Comparison of ENCODE assay signal across 18 cellular contexts in the genomic region with DNA sequence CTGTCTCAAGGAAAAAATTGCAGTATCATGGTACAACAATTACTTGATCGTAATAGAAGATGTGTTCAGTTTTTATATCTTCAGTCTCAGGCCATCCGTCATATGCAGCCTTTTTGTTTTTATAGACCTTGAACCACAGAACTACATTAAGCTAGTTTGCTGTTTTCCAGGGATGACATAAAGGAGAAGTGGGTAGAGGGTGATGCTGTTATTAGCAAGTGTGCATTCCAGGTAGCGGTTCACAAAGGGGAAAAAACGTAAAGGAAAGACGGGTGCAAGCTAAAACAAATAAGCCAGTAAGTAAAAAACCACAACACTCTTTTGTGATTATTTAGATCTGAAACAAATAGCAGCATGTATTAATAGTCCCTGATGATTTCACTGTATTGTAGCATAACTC.
A peak's percentile ranks its signal among the peaks of the same experiment; 100 is the strongest.
DNase-seq lines count a peak whose midpoint lies in the region; ATAC-seq, FAIRE-seq and TF ChIP-seq lines count a peak whose summit lies in the region.
"Had no signal": no experiment of that assay in that cellular context is flagged by ENCODE, and none has a peak within 500 bp of the region (broad histone marks: within the 10 kb centered on the region; RNA-seq: fewer than 3 reads in every experiment).

No MANE protein-coding gene starts in this region.

- WGBS in GM12878 (ENCODE audit: insufficient coverage, insufficient replicate concordance, low lambda C conversion rate, missing lambda C conversion rate), result 71% methylated on average over 5 of the region's 5 CpGs
- WGBS in trophoblast cell (ENCODE audit: extremely low coverage, insufficient coverage, insufficient read length), result no CpG with 5 or more reads among the region's 5 CpGs

- H3K9me3 Mint-ChIP-seq in natural killer cell, result no peaks in the 10 kb centered on the region
- H3K9me3 Mint-ChIP-seq: CD4-positive, alpha-beta memory T cell had no signal

- no peaks in the 10 kb centered on the region for H4K20me1 ChIP-seq in GM12878 (ENCODE audit: control insufficient read depth, insufficient read depth)

- ATAC-seq in GM12878 (no peak), natural killer cell (no peak)
- ATAC-seq: A549 had no signal

- BruUV-seq in GM12878 (replicated peaks; lab: Mats Ljungman, UMichigan), result no TSS peak

- no peak overlapping the region for H2BK120ac ChIP-seq in trophoblast cell (ENCODE audit: insufficient read depth, low read length, poor library complexity)

- H3K14ac ChIP-seq in trophoblast cell (ENCODE audit: low read length), result peak overlapping the region; percentile 51

- DNase-seq in GM12891 (ENCODE audit: insufficient read length, low spot score), result no peak
- no peak for DNase-seq in GM12878 (ENCODE audit: low read depth, low spot score)
- DNase-seq in trophoblast cell, result no peak
- no peak for DNase-seq in NCI-H2227 treated with DMSO at 0.1 percent for 48 hours (lab: John Stamatoyannopoulos, UW)
- no peak for DNase-seq in natural killer cell
- no peak for DNase-seq in effector CD4-positive, alpha-beta T cell
- DNase-seq: BE2C; CD4-positive, alpha-beta memory T cell; DMS 273 treated with DMSO at 0.1 percent for 48 hours; GM23248; Kasumi-1; KBM-7 had no signal

- TF ChIP-seq CTCF in HEK293 (tag by site-specific recombination; IDR thresholded peaks at IDR 0.05) (no peak), GM12878 (IDR thresholded peaks at IDR 0.05 in 2 of 3, conservative IDR thresholded peaks at IDR 0.05 in 1 of 3; ENCODE audit: control insufficient read depth in 2 of 3, extremely low read depth in 1 of 3, insufficient read depth in 1 of 3, low read depth in 3 of 3, low read length in 3 of 3) (no peak), natural killer cell (IDR thresholded peaks at IDR 0.05) (no peak)

- H3K79me2 ChIP-seq in GM12878 (ENCODE audit: control insufficient read depth, insufficient read depth, low read length) (peaks cover 8% of the 10 kb centered on the region), trophoblast cell (ENCODE audit: control insufficient read depth, insufficient read depth, low read length, poor library complexity) (peaks cover 11% of the 10 kb centered on the region)

- H3K4me1 ChIP-seq in HEK293 (ENCODE audit: control insufficient read depth, insufficient read depth, low read length) (peaks cover 15% of the 10 kb centered on the region), GM12878 (ENCODE audit: control insufficient read depth, insufficient read depth, low read length) (no peaks in the 10 kb centered on the region), trophoblast cell (ENCODE audit: control insufficient read depth in 1 of 2, insufficient read depth in 2 of 2, low read length in 2 of 2) (peaks cover 7 to 14% of the 10 kb centered on the region in 2 experiments)
- H3K4me1 ChIP-seq: BE2C had no signal

- SMC1A ChIA-PET in GM12878 (lab: Charles Lee; ENCODE audit: uncharacterized antibody, unreplicated experiment), result interaction anchor here (0.9 to 1.2 kb wide), 4 partner anchors 8 to 70 kb away, joined by 3 to 4 read pairs (median 3); no protein-coding TSS in a partner anchor

- peak overlapping the region; percentile 84 for H3K18ac ChIP-seq in trophoblast cell (ENCODE audit: low read length)

- in situ Hi-C loops in GM12878 (cut with MboI), result no loop called here

- no peak overlapping the region for H3K23ac ChIP-seq in trophoblast cell (ENCODE audit: low read length)

- no peak overlapping the region for H4K12ac ChIP-seq in trophoblast cell (ENCODE audit: low read depth, low read length)

- H3K9me3 ChIP-seq in HEK293 (ENCODE audit: control insufficient read depth, insufficient read depth, low read depth, low read length), result no peaks in the 10 kb centered on the region
- H3K9me3 ChIP-seq in GM12878 (replicated peaks; ENCODE audit: control insufficient read depth, insufficient read depth, low read length), result no peaks in the 10 kb centered on the region
- H3K9me3 ChIP-seq in trophoblast cell (ENCODE audit: insufficient read depth, low read depth, low read length), result no peaks in the 10 kb centered on the region
- H3K9me3 ChIP-seq: A549, BE2C, HAP-1 had no signal

- H3K36me3 ChIP-seq in HEK293 (ENCODE audit: control insufficient read depth in 2 of 2, insufficient read depth in 1 of 2, low read length in 2 of 2) (no peaks in the 10 kb centered on the region; a peak in 1 of 3 replicates), GM12878 (ENCODE audit: control insufficient read depth in 2 of 2, insufficient read depth in 2 of 2, low read length in 1 of 2) (no peaks in the 10 kb centered on the region), trophoblast cell (ENCODE audit: control insufficient read depth in 1 of 2, insufficient read depth in 2 of 2, low read length in 2 of 2) (peaks cover 0 to 3% of the 10 kb centered on the region in 2 experiments)
- H3K36me3 ChIP-seq: BE2C, HAP-1 had no signal

- no peak overlapping the region for H3K4me3 Mint-ChIP-seq in natural killer cell
- H3K4me3 Mint-ChIP-seq: CD4-positive, alpha-beta memory T cell had no signal

- H4K91ac ChIP-seq in trophoblast cell (ENCODE audit: low read depth, low read length), result no peak overlapping the region

- H4K8ac ChIP-seq in trophoblast cell (ENCODE audit: low read depth, low read length), result no peak overlapping the region

- H3K4ac ChIP-seq in trophoblast cell (ENCODE audit: low read depth, low read length), result peak overlapping the region; percentile 89

- no peak for FAIRE-seq in GM12891 (lab: Jason Lieb, UNC)
- no peak for FAIRE-seq in GM12878 (lab: Jason Lieb, UNC)
- FAIRE-seq: A549, GM12892 had no signal

- POLR2A ChIA-PET in HEK293 (lab: Yijun Ruan, JAX) (no interaction called here), GM12878 (lab: Charles Lee) (no interaction called here)

- H2BK12ac ChIP-seq in trophoblast cell (ENCODE audit: low read length), result peak overlapping the region; percentile 84

- H3K27ac ChIP-seq in HEK293 (ENCODE audit: extremely low read depth, low read depth, low read length) (no peak overlapping the region), GM12878 (ENCODE audit: control insufficient read depth, insufficient read depth) (no peak overlapping the region), trophoblast cell (ENCODE audit: low read depth, low read length) (no peak overlapping the region)
- H3K27ac ChIP-seq: A549, C4-2B, GM23248, HL-60 had no signal

- TF ChIP-seq EP300 in GM12878 (IDR thresholded peaks at IDR 0.05; ENCODE audit: borderline replicate concordance in 1 of 2, control insufficient read depth in 1 of 2, low read depth in 2 of 2, low read length in 2 of 2), result no peak

- no peak overlapping the region for H3K9ac ChIP-seq in GM12878 (ENCODE audit: control insufficient read depth, insufficient read depth, low read length)
- H3K9ac ChIP-seq in trophoblast cell (ENCODE audit: low read length), result no peak overlapping the region
- H3K9ac ChIP-seq: GM23248 had no signal

- H3K4me1 Mint-ChIP-seq in natural killer cell, result no peaks in the 10 kb centered on the region

- no peak for TF ChIP-seq POLR2A in GM12891 (IDR thresholded peaks at IDR 0.05; ENCODE audit: low read depth, low read length)
- no peak for TF ChIP-seq POLR2A in GM12878 (IDR thresholded peaks at IDR 0.05; ENCODE audit: low read depth, low read length)

- no peaks in the 10 kb centered on the region for H3K36me3 Mint-ChIP-seq in natural killer cell
- H3K36me3 Mint-ChIP-seq: CD4-positive, alpha-beta memory T cell had no signal

- TF ChIP-seq RAD21 in GM12878 (IDR thresholded peaks at IDR 0.05; ENCODE audit: insufficient read depth, low read depth, low read length), result no peak

- H2BK5ac ChIP-seq in trophoblast cell (ENCODE audit: low read depth, low read length, poor library complexity), result no peak overlapping the region

- RAD21 ChIA-PET in GM12878 (lab: Charles Lee; ENCODE audit: unreplicated experiment), result no interaction called here

- H3K27me3 ChIP-seq in GM12878 (replicated peaks in 1 of 2; ENCODE audit: control insufficient read depth in 2 of 2, insufficient read depth in 2 of 2, low read length in 1 of 2) (no peaks in the 10 kb centered on the region), trophoblast cell (ENCODE audit: insufficient read depth, low read length) (no peaks in the 10 kb centered on the region)
- H3K27me3 ChIP-seq: BE2C had no signal

- peaks cover 0 to 2% of the 10 kb centered on the region in 2 donors for H3K27me3 Mint-ChIP-seq in natural killer cell (ENCODE audit: low read depth in 2 of 2)
- H3K27me3 Mint-ChIP-seq: CD4-positive, alpha-beta memory T cell had no signal

- H3K4me2 ChIP-seq in GM12878 (ENCODE audit: control insufficient read depth, insufficient read depth) (no peak overlapping the region), trophoblast cell (ENCODE audit: low read length) (no peak overlapping the region)
- H3K4me2 ChIP-seq: A549 had no signal

- no peak overlapping the region for H3K27ac Mint-ChIP-seq in natural killer cell
- H3K27ac Mint-ChIP-seq: CD4-positive, alpha-beta memory T cell had no signal

- no peak overlapping the region for H3K4me3 ChIP-seq in HEK293 (ENCODE audit: low read depth, low read length)
- no peak overlapping the region for H3K4me3 ChIP-seq in GM12878
- H3K4me3 ChIP-seq in trophoblast cell (ENCODE audit: low read depth, low read length), result no peak overlapping the region
- H3K4me3 ChIP-seq: A549, GM23248, HAP-1 had no signal

- peaks cover 2% of the 10 kb centered on the region for H3K79me1 ChIP-seq in trophoblast cell (ENCODE audit: low read length)

- H2AFZ ChIP-seq in GM12878 (ENCODE audit: control insufficient read depth, low read depth, low read length) (no peak overlapping the region), trophoblast cell (ENCODE audit: insufficient read depth, low read length, poor library complexity) (no peak overlapping the region)
- H2AFZ ChIP-seq: GM23248 had no signal

- intact Hi-C loops in GM12878 (cut with micrococcal nuclease; ENCODE audit: unreplicated experiment) (no loop called here), natural killer cell (cut with micrococcal nuclease) (no loop called here)

- H2AK5ac ChIP-seq in trophoblast cell (ENCODE audit: low read length), result no peak overlapping the region

- CTCF ChIA-PET in HEK293 (lab: Yijun Ruan, JAX), result interaction anchor here (0.9 kb wide), 1 partner anchor 8 kb away, joined by 4 read pairs; no protein-coding TSS in a partner anchor
- CTCF ChIA-PET in GM12878 (lab: Yijun Ruan, JAX), result no interaction called here

TF ChIP-seq in GM12891, 5 proteins besides CTCF, POLR2A, EP300 and RAD21:
- TF ChIP-seq POU2F2 (IDR thresholded peaks at IDR 0.05; ENCODE audit: low read depth, low read length) (no peak), SPI1 (IDR thresholded peaks at IDR 0.05; ENCODE audit: low read depth, low read length) (peak; percentile 55)

TF ChIP-seq in GM12878, 131 proteins besides CTCF, POLR2A, EP300 and RAD21:
- TF ChIP-seq GABPA (IDR thresholded peaks at IDR 0.05; ENCODE audit: low read depth) (no peak), RUNX3 (IDR thresholded peaks at IDR 0.05; ENCODE audit: low read length) (peak; percentile 60; the same call in 1 of the 2 replicates), SPI1 (IDR thresholded peaks at IDR 0.05; ENCODE audit: borderline replicate concordance, insufficient read depth, low read depth, low read length) (peak; percentile 51; the same call in 1 of the 2 replicates), EED (IDR thresholded peaks at IDR 0.05; ENCODE audit: low read depth) (0 out of 2 replicates have a peak, but pooled peaks have one; percentile 14)
